15 cellular contexts compared by ENCODE assay signal in the genomic region with DNA sequence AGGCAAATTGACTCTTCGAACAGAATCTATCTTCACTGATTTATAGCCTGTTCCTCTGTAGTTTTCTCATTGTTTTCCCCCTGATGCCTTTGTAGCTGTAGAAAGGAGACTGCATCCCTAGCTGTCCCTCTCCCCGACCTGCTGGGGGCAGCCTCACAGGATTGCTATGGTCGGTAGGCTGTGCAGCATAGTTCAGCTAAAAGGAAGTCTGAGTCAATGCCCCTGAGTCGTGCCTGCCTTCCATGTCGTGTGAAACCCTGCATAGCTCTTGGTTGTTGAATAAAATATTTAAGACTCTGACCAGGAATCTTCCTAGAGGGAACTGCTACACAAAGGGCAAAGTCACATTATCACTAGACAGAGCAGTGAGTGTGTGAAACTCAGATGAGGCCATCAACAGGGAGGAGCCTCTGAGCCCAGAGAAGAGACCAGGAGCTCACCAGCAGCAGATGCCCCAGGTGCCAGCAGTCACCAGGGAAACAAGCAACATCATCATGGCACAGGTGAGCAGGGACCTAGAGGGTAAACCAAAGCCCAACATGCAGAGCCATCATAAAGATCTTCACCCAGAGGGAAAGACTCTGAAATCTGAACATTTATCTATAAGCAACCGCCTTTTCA.
DNase-seq lines count a peak whose midpoint lies in the region; TF ChIP-seq lines count a peak whose summit lies in the region.
"Had no signal": no experiment of that assay in that cellular context is flagged by ENCODE, and none has a peak within 500 bp of the region (broad histone marks: within the 10 kb centered on the region; RNA-seq: fewer than 3 reads in every experiment).

No MANE protein-coding gene starts in this region.

- H3K27me3 Mint-ChIP-seq in MCF 10A (ENCODE audit: insufficient read depth, unreplicated experiment): no peaks in the 10 kb centered on the region
- H3K27me3 Mint-ChIP-seq in CD4-positive, alpha-beta memory T cell: peaks cover 1 to 2% of the 10 kb centered on the region in 2 donors

- H3K4me3 ChIP-seq in breast epithelium (no peak overlapping the region), epithelial cell of esophagus (ENCODE audit: low read length) (no peak overlapping the region)
- H3K4me3 ChIP-seq in CD4-positive, alpha-beta memory T cell (ENCODE audit: low read length in 2 of 2): no peak overlapping the region
- H3K4me3 ChIP-seq: colonic mucosa, upper lobe of right lung had no signal

- no peak overlapping the region for H3K27ac Mint-ChIP-seq in MCF 10A (ENCODE audit: low read depth, unreplicated experiment)
- no peak overlapping the region for H3K27ac Mint-ChIP-seq in CD4-positive, alpha-beta memory T cell
- H3K27ac Mint-ChIP-seq: nephron progenitor cell had no signal

- no TSS peak for BruUV-seq in MCF 10A (replicated peaks; lab: Mats Ljungman, UMichigan)

- DNase-seq in MCF 10A (ENCODE audit: unreplicated experiment): peak; percentile 23
- no peak for DNase-seq in breast epithelium (ENCODE audit: low spot score in 2 of 2)
- DNase-seq in NAMALWA (ENCODE audit: low spot score): peak; percentile 24
- DNase-seq in epithelial cell of esophagus (ENCODE audit: low read depth): peak; percentile 58
- no peak for DNase-seq in CD4-positive, alpha-beta memory T cell
- DNase-seq in NCI-H1694 (lab: John Stamatoyannopoulos, UW): no peak
- DNase-seq in caudate nucleus (lab: John Stamatoyannopoulos, UW): no peak
- DNase-seq in stimulated activated CD4-positive, alpha-beta T cell treated with anti-CD3 and anti-CD28 coated beads, Interleukin-1b, Interleukin-23, amount 100 ng/mL, for 48 hours: no peak
- DNase-seq: activated CD8-positive, alpha-beta memory T cell treated with anti-CD3 and anti-CD28 coated beads for 24 hours; activated naive CD4-positive, alpha-beta T cell treated with Interleukin-2 at 50 U/mL for 16 hours; AML-193; colonic mucosa; GF-D8; nephron progenitor cell; upper lobe of right lung had no signal

- TF ChIP-seq CTCF in MCF 10A (IDR thresholded peaks at IDR 0.05; ENCODE audit: unreplicated experiment) (no peak), breast epithelium (IDR thresholded peaks at IDR 0.05) (no peak), epithelial cell of esophagus (IDR thresholded peaks at IDR 0.05; ENCODE audit: insufficient read depth, low read depth, low read length, missing control alignments) (peak; percentile 11)

- H3K9me3 Mint-ChIP-seq in MCF 10A (ENCODE audit: unreplicated experiment): no peaks in the 10 kb centered on the region
- peaks cover 0 to 8% (median 4%) of the 10 kb centered on the region in 8 donors for H3K9me3 Mint-ChIP-seq in CD4-positive, alpha-beta memory T cell

- H3K4me3 Mint-ChIP-seq in MCF 10A (ENCODE audit: unreplicated experiment): no peak overlapping the region
- H3K4me3 Mint-ChIP-seq in CD4-positive, alpha-beta memory T cell: no peak overlapping the region
- H3K4me3 Mint-ChIP-seq: nephron progenitor cell had no signal

- H3K36me3 ChIP-seq in breast epithelium: no peaks in the 10 kb centered on the region
- H3K36me3 ChIP-seq in CD4-positive, alpha-beta memory T cell (ENCODE audit: insufficient read depth, low read length): no peaks in the 10 kb centered on the region
- H3K36me3 ChIP-seq: colonic mucosa, upper lobe of right lung had no signal

- no peaks in the 10 kb centered on the region for H3K4me1 Mint-ChIP-seq in MCF 10A (ENCODE audit: insufficient read depth, unreplicated experiment)
- H3K4me1 Mint-ChIP-seq in CD4-positive, alpha-beta memory T cell: no peaks in the 10 kb centered on the region

- peaks cover 0 to 3% of the 10 kb centered on the region in 2 donors for H3K9me3 ChIP-seq in breast epithelium
- H3K9me3 ChIP-seq in CD4-positive, alpha-beta memory T cell (ENCODE audit: control insufficient read depth in 1 of 2, low read length in 2 of 2): no peaks in the 10 kb centered on the region
- H3K9me3 ChIP-seq: colonic mucosa, upper lobe of right lung had no signal

- no peaks in the 10 kb centered on the region for H3K4me1 ChIP-seq in breast epithelium
- no peaks in the 10 kb centered on the region for H3K4me1 ChIP-seq in CD4-positive, alpha-beta memory T cell (ENCODE audit: insufficient read depth, low read length)
- H3K4me1 ChIP-seq: colonic mucosa, upper lobe of right lung had no signal

- no peak overlapping the region for H3K27ac ChIP-seq in breast epithelium
- no peak overlapping the region for H3K27ac ChIP-seq in CD4-positive, alpha-beta memory T cell (ENCODE audit: low read depth, low read length)
- no peak overlapping the region for H3K27ac ChIP-seq in caudate nucleus (ENCODE audit: low read depth, low read length)
- H3K27ac ChIP-seq: colonic mucosa, upper lobe of right lung had no signal

- CTCF ChIA-PET in MCF 10A (lab: Yijun Ruan, JAX): interaction anchor here (0.6 kb wide), 1 partner anchor 342 kb away, joined by 3 read pairs; no protein-coding TSS in a partner anchor
- CTCF ChIA-PET in CD4-positive, alpha-beta memory T cell (lab: Charles Lee; ENCODE audit: partially characterized antibody): no interaction called here

- no peaks in the 10 kb centered on the region for H3K27me3 ChIP-seq in breast epithelium
- no peaks in the 10 kb centered on the region for H3K27me3 ChIP-seq in CD4-positive, alpha-beta memory T cell (ENCODE audit: insufficient read depth, low read length)
- H3K27me3 ChIP-seq: colonic mucosa, upper lobe of right lung had no signal

- POLR2A ChIA-PET in MCF 10A (lab: Yijun Ruan, JAX): no interaction called here
- POLR2A ChIA-PET in CD4-positive, alpha-beta memory T cell (lab: Charles Lee; ENCODE audit: partially characterized antibody): no interaction called here

- intact Hi-C loops in MCF 10A (cut with micrococcal nuclease): no loop called here
- intact Hi-C loops in breast epithelium (cut with DNase I; ENCODE audit: low total_unique reads): no loop called here
- intact Hi-C loops in CD4-positive, alpha-beta memory T cell (cut with micrococcal nuclease): no loop called here

- H3K36me3 Mint-ChIP-seq in MCF 10A (ENCODE audit: insufficient read depth, unreplicated experiment): no peaks in the 10 kb centered on the region
- no peaks in the 10 kb centered on the region for H3K36me3 Mint-ChIP-seq in CD4-positive, alpha-beta memory T cell

- TF ChIP-seq POLR2A in breast epithelium (IDR thresholded peaks at IDR 0.05): no peak

Comparison
In these comparisons a context has a peak if more than half of its experiments do, and no peak if none do; other contexts are left out.
1. DNase-seq: peak in MCF 10A (single experiment), NAMALWA (single experiment) and epithelial cell of esophagus (single experiment); none in breast epithelium (0 of 2), CD4-positive, alpha-beta memory T cell (0 of 5), NCI-H1694 (single experiment), caudate nucleus (0 of 61) and stimulated activated CD4-positive, alpha-beta T cell treated with anti-CD3 and anti-CD28 coated beads, Interleukin-1b, Interleukin-23, amount 100 ng/mL, for 48 hours (single experiment).